14 cellular contexts compared by ENCODE assay signal in the genomic region with DNA sequence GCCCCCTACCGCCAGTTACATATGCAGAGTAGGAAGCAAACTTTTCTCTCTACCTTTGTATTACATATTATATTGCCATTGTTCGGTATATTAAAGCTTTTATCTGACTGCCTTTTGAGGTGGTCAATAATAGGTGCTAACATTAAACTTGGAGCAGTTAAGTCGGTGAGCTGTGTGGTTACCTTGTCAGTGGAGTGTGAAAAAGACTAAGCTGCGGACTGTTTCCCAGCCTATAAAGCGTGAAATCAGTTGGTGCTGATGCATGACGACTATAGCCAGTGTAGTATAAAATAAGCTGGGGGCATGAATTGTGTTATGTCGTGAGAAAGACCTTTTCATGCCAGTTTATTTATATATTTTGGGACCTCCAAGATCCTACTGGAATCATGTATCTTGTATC. TPM values are rescaled to one million over a fixed set of nuclear protein-coding genes. Genes with fewer than 3 reads are reported as not detected.
A peak's percentile ranks its signal among the peaks of the same experiment; 100 is the strongest.
DNase-seq lines count a peak whose midpoint lies in the region; ATAC-seq and TF ChIP-seq lines count a peak whose summit lies in the region.
"Had no signal": no experiment of that assay in that cellular context is flagged by ENCODE, and none has a peak within 500 bp of the region (broad histone marks: within the 10 kb centered on the region; RNA-seq: fewer than 3 reads in every experiment).

No MANE protein-coding gene starts in this region.

- intact Hi-C loops in activated naive CD4-positive, alpha-beta T cell treated with anti-CD3 and anti-CD28 coated beads for 36 hours (cut with micrococcal nuclease) = no loop called here

- no peaks in the 10 kb centered on the region for H4K20me1 ChIP-seq in GM23338 (replicated peaks; ENCODE audit: insufficient read depth)

- H3K36me3 Mint-ChIP-seq in GM23338 (ENCODE audit: low read depth) (peaks cover 17% of the 10 kb centered on the region; the same call in 2 of the 3 replicates), memory B cell (peaks cover 29% of the 10 kb centered on the region)
- peaks cover 26% of the 10 kb centered on the region for H3K36me3 Mint-ChIP-seq in activated naive CD4-positive, alpha-beta T cell treated with anti-CD3 and anti-CD28 coated beads for 36 hours (ENCODE audit: low read depth)

- CTCF ChIA-PET in activated naive CD4-positive, alpha-beta T cell treated with anti-CD3 and anti-CD28 coated beads for 36 hours (lab: Charles Lee) = interaction anchor here (1.2 kb wide), 1 partner anchor 14 kb away, joined by 3 read pairs; no protein-coding TSS in a partner anchor

- H3K27me3 ChIP-seq in GM23338 (ENCODE audit: insufficient read depth) (no peaks in the 10 kb centered on the region), HUES48 (ENCODE audit: control insufficient read depth, insufficient read depth, low read length) (no peaks in the 10 kb centered on the region)
- H3K27me3 ChIP-seq: right atrium auricular region had no signal

- no peaks in the 10 kb centered on the region for H3K9me3 Mint-ChIP-seq in GM23338
- no peaks in the 10 kb centered on the region for H3K9me3 Mint-ChIP-seq in memory B cell
- H3K9me3 Mint-ChIP-seq in activated naive CD4-positive, alpha-beta T cell treated with anti-CD3 and anti-CD28 coated beads for 36 hours = no peaks in the 10 kb centered on the region

- peaks cover 47% of the 10 kb centered on the region for H3K4me1 ChIP-seq in GM23338 (ENCODE audit: insufficient read depth)
- H3K4me1 ChIP-seq in HUES48 (ENCODE audit: control insufficient read depth, insufficient read depth, low read length) = peaks cover 39% of the 10 kb centered on the region

- no peak overlapping the region for H2AFZ ChIP-seq in GM23338

- peak overlapping the region; percentile 71 for H3K27ac ChIP-seq in GM23338 (ENCODE audit: low read depth)
- H3K27ac ChIP-seq in HUES48 (ENCODE audit: low read depth, low read length) = peak overlapping the region; percentile 57
- H3K27ac ChIP-seq: right atrium auricular region had no signal

- peaks cover 2% of the 10 kb centered on the region for H3K27me3 Mint-ChIP-seq in GM23338 (ENCODE audit: insufficient read depth, low read depth, poor library complexity)
- H3K27me3 Mint-ChIP-seq in memory B cell = no peaks in the 10 kb centered on the region
- no peaks in the 10 kb centered on the region for H3K27me3 Mint-ChIP-seq in activated naive CD4-positive, alpha-beta T cell treated with anti-CD3 and anti-CD28 coated beads for 36 hours (ENCODE audit: low read depth)
- H3K27me3 Mint-ChIP-seq: CD4-positive, CD25-positive, alpha-beta regulatory T cell had no signal

- ATAC-seq in GM18870 (IDR thresholded peaks at IDR 0.05; ENCODE audit: unreplicated experiment) (peak; percentile 61), GM23338 (peak; percentile 19), memory B cell (ENCODE audit: low read depth) (peak; percentile 84), GM18861 (IDR thresholded peaks at IDR 0.05; ENCODE audit: unreplicated experiment) (no peak)
- ATAC-seq: K562 had no signal

- peaks cover 51% of the 10 kb centered on the region for H3K4me1 Mint-ChIP-seq in GM23338
- H3K4me1 Mint-ChIP-seq in memory B cell = peaks cover 26% of the 10 kb centered on the region
- H3K4me1 Mint-ChIP-seq in activated naive CD4-positive, alpha-beta T cell treated with anti-CD3 and anti-CD28 coated beads for 36 hours (ENCODE audit: low read depth) = no peaks in the 10 kb centered on the region

- H3K9me3 ChIP-seq in HUES48 (ENCODE audit: control insufficient read depth, insufficient read depth, low read length) = no peaks in the 10 kb centered on the region
- H3K9me3 ChIP-seq: mucosa of descending colon, right atrium auricular region had no signal

- peaks cover 2% of the 10 kb centered on the region; the same call in 1 of the 2 replicates for H3K79me2 ChIP-seq in GM23338 (replicated peaks; ENCODE audit: insufficient read depth)

- H3F3A ChIP-seq in GM23338 (replicated peaks; ENCODE audit: low read depth) = no peaks in the 10 kb centered on the region

- H3K4me2 ChIP-seq in GM23338 = peak overlapping the region; percentile 69

- no peaks in the 10 kb centered on the region for H3K36me3 ChIP-seq in GM23338 (ENCODE audit: insufficient read depth)
- peaks cover 27% of the 10 kb centered on the region for H3K36me3 ChIP-seq in HUES48 (ENCODE audit: control insufficient read depth, insufficient read depth, low read length)

- peak overlapping the region; percentile 45 for H3K4me3 Mint-ChIP-seq in GM23338
- peak overlapping the region; percentile 59 for H3K4me3 Mint-ChIP-seq in memory B cell
- no peak overlapping the region for H3K4me3 Mint-ChIP-seq in activated naive CD4-positive, alpha-beta T cell treated with anti-CD3 and anti-CD28 coated beads for 36 hours

- no peaks in the 10 kb centered on the region for H3K9me2 ChIP-seq in GM23338 (ENCODE audit: insufficient read depth)

- H3K27ac Mint-ChIP-seq in GM23338 = peak overlapping the region; percentile 42
- peak overlapping the region; percentile 38 for H3K27ac Mint-ChIP-seq in memory B cell
- no peak overlapping the region for H3K27ac Mint-ChIP-seq in activated naive CD4-positive, alpha-beta T cell treated with anti-CD3 and anti-CD28 coated beads for 36 hours

- no peak overlapping the region; the same call in 1 of the 2 replicates for H3K9ac ChIP-seq in HUES48 (ENCODE audit: low read depth, low read length)

- H3K4me3 ChIP-seq in GM23338 (peak overlapping the region; percentile 39), HUES48 (ENCODE audit: low read depth, low read length) (peak overlapping the region; percentile 27; the same call in 1 of the 2 replicates)
- H3K4me3 ChIP-seq: K562, mucosa of descending colon, right atrium auricular region had no signal

- no peak for TF ChIP-seq CTCF in GM23338 (conservative IDR thresholded peaks at IDR 0.05; ENCODE audit: low read depth in 2 of 2)

- DNase-seq in GM23338 (ENCODE audit: low spot score) = peak; percentile 7
- DNase-seq in memory B cell (ENCODE audit: low spot score in 2 of 2) = no peak
- no peak for DNase-seq in activated naive CD4-positive, alpha-beta T cell treated with anti-CD3 and anti-CD28 coated beads for 36 hours
- no peak for DNase-seq in NCI-H187 treated with DMSO at 0.1 percent for 48 hours (lab: John Stamatoyannopoulos, UW)
- no peak for DNase-seq in NCI-H82 treated with DMSO at 0.1 percent for 48 hours (lab: John Stamatoyannopoulos, UW; ENCODE audit: unreplicated experiment)
- DNase-seq: activated T-cell treated with anti-CD3 and anti-CD28 coated beads for 4 hours; CD4-positive, CD25-positive, alpha-beta regulatory T cell; RPMI8226 had no signal

TF ChIP-seq in GM23338, 12 proteins besides CTCF, POLR2A, EP300 and RAD21:
- TF ChIP-seq EZH2phosphoT487 (IDR thresholded peaks at IDR 0.05; ENCODE audit: unreplicated experiment) (no peak), ZNF331 (CRISPR knock-in tag; IDR thresholded peaks at IDR 0.05; ENCODE audit: low read depth) (no peak), EZH2 (IDR thresholded peaks at IDR 0.05; ENCODE audit: low read depth, unreplicated experiment) (no peak)

RNA-seq across cellular contexts. Expression of gene R3HCC1L, which starts 33.7 kb away (rescaled TPM):
- total RNA-seq in GM23338 (2014; rRNA removed; shearing (Covaris generic)) = 13.6 and 15.8 TPM in 2 replicates
- polyA plus RNA-seq in GM23338 (2016; fragmentation: Nextera tagmentation; extraction: Ambion mirVana) = 7.2 and 9.3 TPM in 2 replicates
- total RNA-seq in activated naive CD4-positive, alpha-beta T cell treated with anti-CD3 and anti-CD28 coated beads for 36 hours = 10 to 100 TPM; 13.4 to 13.6 TPM
